ENCODE assay signal across 8 cellular contexts in genomic region chr1:226653311-226653921, GRCh38.
DNase-seq lines count a peak whose midpoint lies in the region; ATAC-seq and TF ChIP-seq lines count a peak whose summit lies in the region.

No MANE protein-coding gene starts in this region.

- no peaks in the 10 kb centered on the region for H3K36me3 ChIP-seq in A673 (ENCODE audit: insufficient read depth, low read length, poor library complexity, severe bottlenecking)

- H3K27me3 ChIP-seq in A673 (replicated peaks; ENCODE audit: insufficient read depth, low read depth, low read length, poor library complexity) = no peaks in the 10 kb centered on the region

- POLR2A ChIA-PET in A673 (lab: Charles Lee; ENCODE audit: low non-redundant PET) = interaction anchor here (0.6 kb wide), 1 partner anchor 126 kb away, joined by 5 read pairs; no protein-coding TSS in a partner anchor

- no peaks in the 10 kb centered on the region for H3K27me3 Mint-ChIP-seq in activated CD4-positive, alpha-beta T cell treated with anti-CD3 and anti-CD28 coated beads, Interleukin-2, amount 10 ng/mL, durations not matched to agents 24 days and 14 days
- H3K27me3 Mint-ChIP-seq in mesothelial cell of epicardium (ENCODE audit: low read depth) = no peaks in the 10 kb centered on the region

- TF ChIP-seq CTCF in mesothelial cell of epicardium (IDR thresholded peaks at IDR 0.05; ENCODE audit: unreplicated experiment) = no peak
- TF ChIP-seq CTCF in A673 (conservative IDR thresholded peaks at IDR 0.05; ENCODE audit: low read depth, low read length) = no peak

- CTCF ChIA-PET in A673 (lab: Charles Lee) = no interaction called here

- H3K4me3 Mint-ChIP-seq in activated CD4-positive, alpha-beta T cell treated with anti-CD3 and anti-CD28 coated beads, Interleukin-2, amount 10 ng/mL, durations not matched to agents 24 days and 14 days = peak overlapping the region; percentile 83
- peak overlapping the region; percentile 27 for H3K4me3 Mint-ChIP-seq in mesothelial cell of epicardium

- peak overlapping the region; percentile 88 for H3K27ac Mint-ChIP-seq in activated CD4-positive, alpha-beta T cell treated with anti-CD3 and anti-CD28 coated beads, Interleukin-2, amount 10 ng/mL, durations not matched to agents 24 days and 14 days
- peak overlapping the region; percentile 96 for H3K27ac Mint-ChIP-seq in mesothelial cell of epicardium

- DNase-seq in GM19238 (ENCODE audit: insufficient read length, low spot score) (peak; percentile 44), mesothelial cell of epicardium (ENCODE audit: low spot score in 2 of 2, unreplicated experiment in 2 of 2) (no peak), A673 (ENCODE audit: low spot score) (no peak), NCI-H2171 treated with DMSO at 0.1 percent for 48 hours (lab: John Stamatoyannopoulos, UW) (no peak), DMS53 (lab: John Stamatoyannopoulos, UW) (no peak), NCI-H510A treated with DMSO at 0.1 percent for 48 hours (lab: John Stamatoyannopoulos, UW) (no peak)
- peak; percentile 87 for DNase-seq in activated CD4-positive, alpha-beta T cell treated with anti-CD3 and anti-CD28 coated beads, Interleukin-2, amount 10 ng/mL, durations not matched to agents 24 days and 14 days

- H3K9me3 Mint-ChIP-seq in activated CD4-positive, alpha-beta T cell treated with anti-CD3 and anti-CD28 coated beads, Interleukin-2, amount 10 ng/mL, durations not matched to agents 24 days and 14 days = no peaks in the 10 kb centered on the region
- H3K9me3 Mint-ChIP-seq in mesothelial cell of epicardium = no peaks in the 10 kb centered on the region

- no peak overlapping the region for H3K27ac ChIP-seq in A673 (ENCODE audit: low read depth, low read length, poor library complexity, severe bottlenecking)

- peaks cover 73% of the 10 kb centered on the region for H3K4me1 Mint-ChIP-seq in activated CD4-positive, alpha-beta T cell treated with anti-CD3 and anti-CD28 coated beads, Interleukin-2, amount 10 ng/mL, durations not matched to agents 24 days and 14 days
- H3K4me1 Mint-ChIP-seq in mesothelial cell of epicardium = peaks cover 45% of the 10 kb centered on the region

- peak; percentile 66 for ATAC-seq in HG02973 (IDR thresholded peaks at IDR 0.05; ENCODE audit: unreplicated experiment)

- H3K9me3 ChIP-seq in A673 (ENCODE audit: low read depth, low read length, poor library complexity, severe bottlenecking) = no peaks in the 10 kb centered on the region

- intact Hi-C loops in activated CD4-positive, alpha-beta T cell treated with anti-CD3 and anti-CD28 coated beads, Interleukin-2, amount 10 ng/mL, durations not matched to agents 24 days and 14 days (cut with micrococcal nuclease) = no loop called here
- intact Hi-C loops in A673 (cut with micrococcal nuclease; ENCODE audit: unreplicated experiment) = no loop called here

- H3K36me3 Mint-ChIP-seq in activated CD4-positive, alpha-beta T cell treated with anti-CD3 and anti-CD28 coated beads, Interleukin-2, amount 10 ng/mL, durations not matched to agents 24 days and 14 days (ENCODE audit: low read depth) = peaks cover 20% of the 10 kb centered on the region
- H3K36me3 Mint-ChIP-seq in mesothelial cell of epicardium = peaks cover 3% of the 10 kb centered on the region

- H3K4me1 ChIP-seq in A673 (ENCODE audit: insufficient read depth, low read length, poor library complexity, severe bottlenecking) = peaks cover 33% of the 10 kb centered on the region

- no peak overlapping the region for H3K4me3 ChIP-seq in A673 (ENCODE audit: low read depth, low read length, poor library complexity, severe bottlenecking)

- BruUV-seq in A673 (replicated peaks; lab: Mats Ljungman, UMichigan) = no TSS peak

Comparison
In these comparisons a context has a peak if more than half of its experiments do, and no peak if none do; other contexts are left out.
1. DNase-seq: peak in GM19238 (single experiment) and activated CD4-positive, alpha-beta T cell treated with anti-CD3 and anti-CD28 coated beads, Interleukin-2, amount 10 ng/mL, durations not matched to agents 24 days and 14 days (single experiment); none in mesothelial cell of epicardium (0 of 2), A673 (single experiment), NCI-H2171 treated with DMSO at 0.1 percent for 48 hours (single experiment), DMS53 (single experiment) and NCI-H510A treated with DMSO at 0.1 percent for 48 hours (single experiment).